Comparison of ENCODE assay signal across 1 cellular context in the genomic region with DNA sequence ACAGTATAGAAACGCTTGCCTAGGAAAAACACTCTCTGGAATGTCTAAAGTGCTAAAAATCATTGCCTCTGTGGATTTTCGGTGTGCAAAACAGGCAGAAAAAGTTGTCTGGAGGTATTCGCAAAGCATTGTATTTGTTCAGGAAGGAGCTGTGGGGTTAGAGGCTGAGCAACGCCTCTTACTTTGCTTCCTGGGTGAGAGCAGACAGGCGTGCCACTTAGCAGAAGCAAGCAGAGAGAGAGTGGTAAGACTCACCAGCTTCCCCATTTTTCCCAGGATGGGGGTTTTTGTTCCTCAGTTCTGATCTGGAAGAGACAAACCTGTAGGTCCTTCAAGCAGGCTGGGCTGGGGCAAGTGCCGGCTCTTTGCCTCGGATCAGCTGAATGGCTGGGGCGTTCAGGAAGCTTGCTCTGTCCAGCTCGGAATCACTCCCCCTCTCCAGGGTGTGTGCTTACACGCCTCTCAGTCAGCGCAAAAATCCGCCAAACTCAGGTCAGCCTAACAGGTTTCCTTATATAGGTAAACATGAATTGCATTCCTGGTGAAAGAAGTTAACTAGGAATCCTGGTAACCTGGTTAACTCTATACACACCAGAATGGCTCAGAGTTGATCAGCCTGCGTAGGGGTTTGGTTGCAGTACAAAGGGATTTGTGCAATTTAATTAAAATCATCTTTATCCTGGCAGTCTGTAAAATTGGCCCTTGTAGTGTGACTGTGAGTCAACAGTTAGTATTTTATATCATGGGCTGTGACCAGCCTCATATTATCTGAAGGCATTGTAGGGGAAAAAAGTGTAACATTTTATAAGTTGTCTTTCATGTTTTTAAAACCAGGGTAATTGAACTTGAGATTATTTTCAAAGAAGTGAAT.
TF ChIP-seq lines count a peak whose summit lies in the region.

No MANE protein-coding gene starts in this region.

TF ChIP-seq in WTC11, 78 proteins besides CTCF, POLR2A, EP300 and RAD21 (continued from another document):
- no peak for TF ChIP-seq CBFB (CRISPR knock-in tag; IDR thresholded peaks at IDR 0.05; ENCODE audit: low read depth)
- TF ChIP-seq, protein P1, sequence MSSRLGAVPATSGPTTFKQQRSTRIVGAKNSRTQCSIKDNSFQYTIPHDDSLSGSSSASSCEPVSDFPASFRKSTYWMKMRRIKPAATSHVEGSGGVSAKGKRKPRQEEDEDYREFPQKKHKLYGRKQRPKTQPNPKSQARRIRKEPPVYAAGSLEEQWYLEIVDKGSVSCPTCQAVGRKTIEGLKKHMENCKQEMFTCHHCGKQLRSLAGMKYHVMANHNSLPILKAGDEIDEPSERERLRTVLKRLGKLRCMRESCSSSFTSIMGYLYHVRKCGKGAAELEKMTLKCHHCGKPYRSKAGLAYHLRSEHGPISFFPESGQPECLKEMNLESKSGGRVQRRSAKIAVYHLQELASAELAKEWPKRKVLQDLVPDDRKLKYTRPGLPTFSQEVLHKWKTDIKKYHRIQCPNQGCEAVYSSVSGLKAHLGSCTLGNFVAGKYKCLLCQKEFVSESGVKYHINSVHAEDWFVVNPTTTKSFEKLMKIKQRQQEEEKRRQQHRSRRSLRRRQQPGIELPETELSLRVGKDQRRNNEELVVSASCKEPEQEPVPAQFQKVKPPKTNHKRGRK (CRISPR knock-in tag; IDR thresholded peaks at IDR 0.05; ENCODE audit: borderline replicate concordance): no peak
TF ChIP-seq in WTC11: peak in this region for 0.
